In genomic region chr12:113358381-113359132, GRCh38 we compare ENCODE assay signal across 8 cellular contexts. TPM values are rescaled to one million over a fixed set of nuclear protein-coding genes. Genes with fewer than 3 reads are reported as not detected.
DNase-seq lines count a peak whose midpoint lies in the region; ATAC-seq, FAIRE-seq and TF ChIP-seq lines count a peak whose summit lies in the region.

Gene PLBD2 (plus strand): TSS chr12:113358587. CDS start chr12:113358601, 14 bp downstream.

- peak within 1 kb of the TSS; percentile 70 for H3K9ac ChIP-seq in SU-DHL-6 (ENCODE audit: low read length)

- H3K27ac Mint-ChIP-seq in activated naive CD8-positive, alpha-beta T cell treated with anti-CD3 and anti-CD28 coated beads, Interleukin-2, amount 10 ng/mL, durations not matched to agents 7 days and 5 days = peak within 1 kb of the TSS; percentile 80

- H3K36me3 Mint-ChIP-seq in activated naive CD8-positive, alpha-beta T cell treated with anti-CD3 and anti-CD28 coated beads, Interleukin-2, amount 10 ng/mL, durations not matched to agents 7 days and 5 days = peaks cover 1% of the 10 kb centered on the region

- H3K27ac ChIP-seq in SU-DHL-6 (ENCODE audit: low read depth, low read length) (no peak within 1 kb of the TSS), pancreas (peak within 1 kb of the TSS; percentile 50 to 86 (median 82)), thyroid gland (peak within 1 kb of the TSS; percentile 76 to 90 (median 80))

- peak within 1 kb of the TSS; percentile 89 for H3K4me3 Mint-ChIP-seq in activated naive CD8-positive, alpha-beta T cell treated with anti-CD3 and anti-CD28 coated beads, Interleukin-2, amount 10 ng/mL, durations not matched to agents 7 days and 5 days

- H2AFZ ChIP-seq in SU-DHL-6 (ENCODE audit: low read depth, low read length, severe bottlenecking) = peak within 1 kb of the TSS; percentile 95

- H3K27me3 ChIP-seq in SU-DHL-6 (ENCODE audit: low read length) = no peaks in the 10 kb centered on the region
- no peaks in the 10 kb centered on the region for H3K27me3 ChIP-seq in pancreas
- H3K27me3 ChIP-seq in thyroid gland = no peaks in the 10 kb centered on the region

- POLR2A ChIA-PET in activated naive CD8-positive, alpha-beta T cell treated with anti-CD3 and anti-CD28 coated beads, Interleukin-2, amount 10 ng/mL, durations not matched to agents 7 days and 5 days (lab: Charles Lee) = interaction anchor here (0.7 to 1.4 kb wide), 2 partner anchors 23 to 156 kb away, joined by 3 to 9 read pairs; partner anchors contain the start of gene SLC8B1

- no peak for FAIRE-seq in pancreas (lab: Jason Lieb, UNC)

- H3K36me3 ChIP-seq in SU-DHL-6 (ENCODE audit: low read length) (no peaks in the 10 kb centered on the region), pancreas (no peaks in the 10 kb centered on the region), thyroid gland (no peaks in the 10 kb centered on the region)

- peak within 1 kb of the TSS; percentile 79 for H3K4me3 ChIP-seq in SU-DHL-6 (ENCODE audit: insufficient read depth, low read length, poor library complexity, severe bottlenecking)
- H3K4me3 ChIP-seq in pancreas = peak within 1 kb of the TSS; percentile 54 to 94 (median 62)
- H3K4me3 ChIP-seq in thyroid gland (replicated peaks in 1 of 3) = peak within 1 kb of the TSS; percentile 22 to 80 (median 57)

- no peaks in the 10 kb centered on the region for H3K79me2 ChIP-seq in SU-DHL-6 (ENCODE audit: insufficient read depth, low read length)

- DNase-seq in NCI-H1092 treated with DMSO at 0.1 percent for 48 hours (lab: John Stamatoyannopoulos, UW) = peak; percentile 76
- peak; percentile 92 for DNase-seq in activated naive CD8-positive, alpha-beta T cell treated with anti-CD3 and anti-CD28 coated beads, Interleukin-2, amount 10 ng/mL, durations not matched to agents 7 days and 5 days
- peak; percentile 84 to 98 (median 96) for DNase-seq in head of caudate nucleus
- DNase-seq in pancreas = peak; percentile 95 to 97 (median 96)
- DNase-seq in thyroid gland = peak; percentile 95

- 0 to 1% methylated on average over 50 to 67 of the region's 67 CpGs for WGBS in pancreas, 2 donors
- WGBS in thyroid gland, 2 donors = 2% methylated on average over 20 to 26 of the region's 67 CpGs

- H3K9me3 Mint-ChIP-seq in activated naive CD8-positive, alpha-beta T cell treated with anti-CD3 and anti-CD28 coated beads, Interleukin-2, amount 10 ng/mL, durations not matched to agents 7 days and 5 days = no peaks in the 10 kb centered on the region

- TF ChIP-seq CTCF in SU-DHL-6 (IDR thresholded peaks at IDR 0.05; ENCODE audit: insufficient read depth, low read length, poor library complexity, severe bottlenecking) (no peak), pancreas (IDR thresholded peaks at IDR 0.05) (no peak), thyroid gland (IDR thresholded peaks at IDR 0.05) (peak in 1 of 6 experiments; percentile 12)

- H3K4me1 ChIP-seq in pancreas (peaks cover 3 to 23% (median 13%) of the 10 kb centered on the region in 3 donors), thyroid gland (peaks cover 0 to 4% of the 10 kb centered on the region in 2 donors)

- H3K9me2 ChIP-seq in SU-DHL-6 (replicated peaks; ENCODE audit: insufficient read depth, low read length) = no peaks in the 10 kb centered on the region

- intact Hi-C loops in head of caudate nucleus (cut with DNase I) = loop anchor here (2.0 to 10.0 kb wide), 2 partner anchors 24 to 164 kb away; partner anchors contain the start of gene SLC8B1
- intact Hi-C loops in pancreas (cut with DNase I) = no loop called here
- intact Hi-C loops in thyroid gland (cut with DNase I) = loop anchor here (2.0 to 10.0 kb wide), 2 partner anchors 24 to 66 kb away; partner anchors contain the start of genes SDSL and SLC8B1

- peak within 1 kb of the TSS; percentile 66 for H3K4me2 ChIP-seq in SU-DHL-6 (ENCODE audit: low read depth, low read length, poor library complexity, severe bottlenecking)

- no peaks in the 10 kb centered on the region for H4K20me1 ChIP-seq in SU-DHL-6 (ENCODE audit: low read depth, low read length)

- peaks cover 2% of the 10 kb centered on the region for H3K27me3 Mint-ChIP-seq in activated naive CD8-positive, alpha-beta T cell treated with anti-CD3 and anti-CD28 coated beads, Interleukin-2, amount 10 ng/mL, durations not matched to agents 7 days and 5 days

- H3K4me1 Mint-ChIP-seq in activated naive CD8-positive, alpha-beta T cell treated with anti-CD3 and anti-CD28 coated beads, Interleukin-2, amount 10 ng/mL, durations not matched to agents 7 days and 5 days = peaks cover 10% of the 10 kb centered on the region

- ATAC-seq in HG02610 (IDR thresholded peaks at IDR 0.05; ENCODE audit: unreplicated experiment) = peak; percentile 92
- peak; percentile 94 for ATAC-seq in activated naive CD8-positive, alpha-beta T cell treated with anti-CD3 and anti-CD28 coated beads, Interleukin-2, amount 10 ng/mL, durations not matched to agents 7 days and 5 days (ENCODE audit: low read depth)
- peak; percentile 92 to 95 (median 94) for ATAC-seq in pancreas

- H3K9me3 ChIP-seq in SU-DHL-6 (ENCODE audit: insufficient read depth, low read length) = no peaks in the 10 kb centered on the region
- H3K9me3 ChIP-seq in pancreas = no peaks in the 10 kb centered on the region
- H3K9me3 ChIP-seq in thyroid gland = no peaks in the 10 kb centered on the region

- peak; percentile 31 for TF ChIP-seq POLR2A in GM10847 (IDR thresholded peaks at IDR 0.05; ENCODE audit: extremely low read depth, insufficient read length)
- TF ChIP-seq POLR2A in thyroid gland (IDR thresholded peaks at IDR 0.05) = peak; percentile 37 to 71

- H3F3A ChIP-seq in SU-DHL-6 (ENCODE audit: insufficient read depth) = peaks cover 9% of the 10 kb centered on the region; the same call in 1 of the 2 replicates

RNA-seq across cellular contexts. Expression of gene PLBD2, which starts in this region (rescaled TPM):
- total RNA-seq in activated naive CD8-positive, alpha-beta T cell treated with anti-CD3 and anti-CD28 coated beads, Interleukin-2, amount 10 ng/mL, durations not matched to agents 7 days and 5 days = 10 to 100 TPM; 12.8 to 13.6 TPM
- total RNA-seq in pancreas = 10 to 100 TPM; 13.9 to 29.3 (median 17.5) TPM
- polyA plus RNA-seq in pancreas = 10 to 100 TPM; 11.4 to 11.6 TPM
- total RNA-seq in thyroid gland = 10 to 100 TPM; 21.0 to 51.5 (median 44.3) TPM

Comparison
In these comparisons a context has a peak if more than half of its experiments do, and no peak if none do; other contexts are left out.
1. intact Hi-C loops: an anchor here in head of caudate nucleus (2.0 to 10.0 kb wide) and thyroid gland (2.0 to 10.0 kb wide); none called in pancreas.